In the genomic region with DNA sequence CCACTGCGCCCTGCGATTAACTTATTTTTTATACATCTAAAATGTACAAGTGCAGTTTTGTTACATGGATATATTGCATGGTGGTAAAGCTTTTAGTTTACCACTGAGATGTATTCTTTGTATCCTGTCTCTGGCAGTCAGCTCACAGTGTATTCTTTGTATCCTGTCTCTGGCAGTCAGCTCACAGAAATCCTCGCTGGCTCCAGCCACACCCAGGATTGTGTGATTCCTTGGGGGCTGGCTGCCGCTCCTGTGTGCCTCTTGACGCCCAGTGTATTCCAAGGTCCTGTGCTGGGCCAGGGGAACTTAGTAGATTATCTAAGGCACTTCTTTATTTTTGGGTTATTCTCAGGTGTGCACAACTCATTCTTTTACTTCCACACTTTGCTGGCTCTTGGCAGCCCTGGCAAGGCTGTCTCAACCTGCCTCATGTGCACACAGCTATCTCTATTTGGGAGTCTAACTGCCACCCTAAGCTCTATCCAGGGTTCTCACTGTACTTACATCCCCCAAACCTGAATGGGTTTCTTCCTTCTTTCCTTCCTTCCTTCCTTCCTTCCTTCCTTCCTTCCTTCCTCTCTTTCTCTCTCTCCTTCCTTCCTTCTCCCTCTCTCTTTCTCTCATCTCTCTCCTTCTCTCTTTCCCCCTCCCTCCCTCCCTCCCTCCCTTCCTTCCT, we compare ENCODE assay signal across 1 cellular context.
A peak's percentile ranks its signal among the peaks of the same experiment; 100 is the strongest.
TF ChIP-seq lines count a peak whose summit lies in the region.

No MANE protein-coding gene starts in this region.

TF ChIP-seq in K562, 482 proteins besides CTCF, POLR2A, EP300 and RAD21:
- TF ChIP-seq EP400 (IDR thresholded peaks at IDR 0.05) = no peak
- TF ChIP-seq, protein P1, sequence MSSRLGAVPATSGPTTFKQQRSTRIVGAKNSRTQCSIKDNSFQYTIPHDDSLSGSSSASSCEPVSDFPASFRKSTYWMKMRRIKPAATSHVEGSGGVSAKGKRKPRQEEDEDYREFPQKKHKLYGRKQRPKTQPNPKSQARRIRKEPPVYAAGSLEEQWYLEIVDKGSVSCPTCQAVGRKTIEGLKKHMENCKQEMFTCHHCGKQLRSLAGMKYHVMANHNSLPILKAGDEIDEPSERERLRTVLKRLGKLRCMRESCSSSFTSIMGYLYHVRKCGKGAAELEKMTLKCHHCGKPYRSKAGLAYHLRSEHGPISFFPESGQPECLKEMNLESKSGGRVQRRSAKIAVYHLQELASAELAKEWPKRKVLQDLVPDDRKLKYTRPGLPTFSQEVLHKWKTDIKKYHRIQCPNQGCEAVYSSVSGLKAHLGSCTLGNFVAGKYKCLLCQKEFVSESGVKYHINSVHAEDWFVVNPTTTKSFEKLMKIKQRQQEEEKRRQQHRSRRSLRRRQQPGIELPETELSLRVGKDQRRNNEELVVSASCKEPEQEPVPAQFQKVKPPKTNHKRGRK (tag; IDR thresholded peaks at IDR 0.05) = peak; percentile 15; the same call in 1 of the 2 replicates
